In genomic region chr1:242430956-242431355, GRCh38 we compare ENCODE assay signal across 8 cellular contexts.
"Had no signal": no experiment of that assay in that cellular context is flagged by ENCODE, and none has a peak within 500 bp of the region (broad histone marks: within the 10 kb centered on the region; RNA-seq: fewer than 3 reads in every experiment).

No MANE protein-coding gene starts in this region.

- H3K9ac ChIP-seq: GM23248 had no signal

- H3K27ac Mint-ChIP-seq: H9, IgD-negative memory B cell had no signal

- H3K4me3 ChIP-seq: GM23248 had no signal

- FAIRE-seq: H54, HTR-8/SVneo had no signal

- H3K9me3 Mint-ChIP-seq: H9 had no signal

- H3K36me3 Mint-ChIP-seq: IgD-negative memory B cell had no signal

- H3K27ac ChIP-seq: GM23248 had no signal

- H3K4me3 Mint-ChIP-seq: H9, IgD-negative memory B cell had no signal

- H2AFZ ChIP-seq: GM23248 had no signal

- H3K4me1 Mint-ChIP-seq: IgD-negative memory B cell had no signal

- DNase-seq: GM23248, GOT3, H9, HCEC 1CT, KG1 had no signal
